In genomic region chr16:11836653-11837244, GRCh38 we compare ENCODE assay signal across 13 cellular contexts. TPM values are rescaled to one million over a fixed set of nuclear protein-coding genes. Genes with fewer than 3 reads are reported as not detected.
DNase-seq lines count a peak whose midpoint lies in the region; ATAC-seq and TF ChIP-seq lines count a peak whose summit lies in the region.
"Had no signal": no experiment of that assay in that cellular context is flagged by ENCODE, and none has a peak within 500 bp of the region (broad histone marks: within the 10 kb centered on the region; RNA-seq: fewer than 3 reads in every experiment).

No MANE protein-coding gene starts in this region.

- H2AFZ ChIP-seq in DND-41 (ENCODE audit: low read depth, low read length), result no peak overlapping the region
- H2AFZ ChIP-seq: PC-9 had no signal

- H3K27ac ChIP-seq in DND-41 (ENCODE audit: low read length) (no peak overlapping the region), left ventricle myocardium inferior (replicated peaks) (no peak overlapping the region)
- H3K27ac ChIP-seq: PC-9 had no signal

- ATAC-seq in DND-41 (ENCODE audit: insufficient read depth, low read depth), result peak; percentile 30; the same call in 2 of the 3 replicates
- ATAC-seq in HG03565 (IDR thresholded peaks at IDR 0.05; ENCODE audit: unreplicated experiment), result no peak
- no peak for ATAC-seq in GM18520 (IDR thresholded peaks at IDR 0.05; ENCODE audit: unreplicated experiment)
- no peak for ATAC-seq in GM18502 (IDR thresholded peaks at IDR 0.05; ENCODE audit: poor library complexity, unreplicated experiment)

- H3K36me3 ChIP-seq in DND-41 (ENCODE audit: insufficient read depth, low read length), result peaks cover 60% of the 10 kb centered on the region
- peaks cover 56% of the 10 kb centered on the region for H3K36me3 ChIP-seq in left ventricle myocardium inferior

- H3K4me1 Mint-ChIP-seq in nephron, result peaks cover 16% of the 10 kb centered on the region

- no peaks in the 10 kb centered on the region for H3K9me3 Mint-ChIP-seq in nephron

- H3K27ac Mint-ChIP-seq in nephron, result peak overlapping the region in 2 of 3 experiments; percentile 32 to 47

- no peak overlapping the region for H3K4me3 Mint-ChIP-seq in nephron

- H3K79me2 ChIP-seq in DND-41 (ENCODE audit: insufficient read depth, low read length), result no peaks in the 10 kb centered on the region

- H3K36me3 Mint-ChIP-seq in nephron (ENCODE audit: low read depth), result peaks cover 49% of the 10 kb centered on the region

- no peak for DNase-seq in DND-41
- peak; percentile 93 for DNase-seq in M059J (ENCODE audit: low read depth)
- DNase-seq in cerebellar cortex (ENCODE audit: low spot score), result peak; percentile 80
- DNase-seq in left ventricle myocardium inferior, result no peak
- DNase-seq: activated CD4-positive, alpha-beta T cell treated with anti-CD3 and anti-CD28 coated beads, Interleukin-2, amount 50 U/mL, for 1 hour; DMS79 treated with DMSO at 0.1 percent for 48 hours; PC-9; stimulated activated CD4-positive, alpha-beta T cell treated with anti-CD3 and anti-CD28 coated beads, Interleukin-15, amount 100 ng/mL, for 24 hours; substantia nigra had no signal

- H3K27me3 Mint-ChIP-seq in nephron (ENCODE audit: low read depth), result no peaks in the 10 kb centered on the region

- no peak overlapping the region for H3K9ac ChIP-seq in DND-41 (ENCODE audit: low read depth, low read length)

- H3K4me1 ChIP-seq in DND-41 (ENCODE audit: insufficient read depth, low read length) (no peaks in the 10 kb centered on the region), left ventricle myocardium inferior (no peaks in the 10 kb centered on the region)

- H3K9me3 ChIP-seq in DND-41 (ENCODE audit: insufficient read depth, low read length, severe bottlenecking), result no peaks in the 10 kb centered on the region
- H3K9me3 ChIP-seq in left ventricle myocardium inferior (replicated peaks), result no peaks in the 10 kb centered on the region

- peaks cover 7% of the 10 kb centered on the region for H4K20me1 ChIP-seq in DND-41 (ENCODE audit: insufficient read depth, low read length)

- no peak overlapping the region for H3K4me3 ChIP-seq in DND-41 (ENCODE audit: low read depth in 1 of 2, low read length in 2 of 2)
- no peak overlapping the region for H3K4me3 ChIP-seq in left ventricle myocardium inferior
- H3K4me3 ChIP-seq: PC-9 had no signal

- no peak for TF ChIP-seq CTCF in DND-41 (IDR thresholded peaks at IDR 0.05; ENCODE audit: borderline replicate concordance, extremely low read depth, low read length, poor library complexity, severe bottlenecking)
- no peak for TF ChIP-seq CTCF in nephron (IDR thresholded peaks at IDR 0.05; ENCODE audit: unreplicated experiment in 3 of 3)
- TF ChIP-seq CTCF in left ventricle myocardium inferior (IDR thresholded peaks at IDR 0.05; ENCODE audit: borderline replicate concordance), result no peak

- intact Hi-C loops in left ventricle myocardium inferior (cut with micrococcal nuclease), result no loop called here

- H3K27me3 ChIP-seq in DND-41 (ENCODE audit: insufficient read depth, low read length, poor library complexity), result no peaks in the 10 kb centered on the region
- H3K27me3 ChIP-seq in left ventricle myocardium inferior (ENCODE audit: low read depth), result no peaks in the 10 kb centered on the region

- H3K4me2 ChIP-seq in DND-41 (ENCODE audit: insufficient read depth, low read length), result no peak overlapping the region
- H3K4me2 ChIP-seq: PC-9 had no signal

RNA-seq across cellular contexts. Expression of gene RSL1D1, which starts 14.6 kb away (rescaled TPM):
- 186 and 260 TPM in 2 replicates for total RNA-seq in M059J (2014; rRNA removed; shearing (Covaris generic))
- 117 TPM for total RNA-seq in left ventricle myocardium inferior

RNA-seq across cellular contexts. Expression of gene ZC3H7A, which starts 39.7 kb away (rescaled TPM):
- 17.4 and 40.2 TPM in 2 replicates for total RNA-seq in M059J (2014; rRNA removed; shearing (Covaris generic))
- 25.6 TPM for total RNA-seq in left ventricle myocardium inferior

Comparison
In these comparisons a context has a peak if more than half of its experiments do, and no peak if none do; other contexts are left out.
1. DNase-seq: peak in M059J (single experiment) and cerebellar cortex (single experiment); none in DND-41 (single experiment) and left ventricle myocardium inferior (single experiment).